Comparison of ENCODE assay signal across 7 cellular contexts in genomic region chr7:135170998-135171481, GRCh38. TPM values are rescaled to one million over a fixed set of nuclear protein-coding genes. Genes with fewer than 3 reads are reported as not detected.
A peak's percentile ranks its signal among the peaks of the same experiment; 100 is the strongest.
DNase-seq lines count a peak whose midpoint lies in the region; ATAC-seq, FAIRE-seq and TF ChIP-seq lines count a peak whose summit lies in the region.
"Not testable (repeated sequence)": the region's sequence is repeated elsewhere in the genome, so short reads cannot be mapped to it uniquely, and the experiment has no call there.

No MANE protein-coding gene starts in this region.

- ATAC-seq in GM18517 (IDR thresholded peaks at IDR 0.05; ENCODE audit: unreplicated experiment) = peak; percentile 39
- ATAC-seq in HG03457 (IDR thresholded peaks at IDR 0.05; ENCODE audit: unreplicated experiment) = peak; percentile 22
- ATAC-seq in pancreas = peak in 1 of 4 donors; percentile 2

- peaks cover 36% of the 10 kb centered on the region for H3K4me1 Mint-ChIP-seq in T-helper 2 cell treated with Interferon-gamma antibody and Interleukin-4, amounts not matched to agents 5 μg/mL and 100 μg/mL, for 36 hours (ENCODE audit: low read depth)

- peaks cover 42% of the 10 kb centered on the region for H3K36me3 ChIP-seq in HAP-1 (replicated peaks)
- peaks cover 23% of the 10 kb centered on the region for H3K36me3 ChIP-seq in iPS-15b (ENCODE audit: control insufficient read depth, insufficient read depth, low read length)
- peaks cover 0 to 15% (median 0%) of the 10 kb centered on the region in 3 donors for H3K36me3 ChIP-seq in pancreas

- H3K4me3 ChIP-seq in HAP-1 (peak overlapping the region; percentile 94), cardiac fibroblast (replicated peaks in 1 of 2; ENCODE audit: low read depth in 2 of 2, low read length in 2 of 2) (peak overlapping the region; percentile 76 to 82), iPS-15b (ENCODE audit: low read depth, low read length) (peak overlapping the region; percentile 91), pancreas (peak overlapping the region; percentile 79 to 97 (median 93))

- 21 to 23% methylated on average over 12 of the region's 12 CpGs for WGBS in pancreas, 2 donors

- intact Hi-C loops in pancreas (cut with DNase I) = not testable (repeated sequence)

- not testable (repeated sequence) for FAIRE-seq in pancreas (lab: Jason Lieb, UNC)

- not testable (repeated sequence) for H3K27me3 Mint-ChIP-seq in T-helper 2 cell treated with Interferon-gamma antibody and Interleukin-4, amounts not matched to agents 5 μg/mL and 100 μg/mL, for 36 hours (ENCODE audit: low read depth)

- H3K4me3 Mint-ChIP-seq in T-helper 2 cell treated with Interferon-gamma antibody and Interleukin-4, amounts not matched to agents 5 μg/mL and 100 μg/mL, for 36 hours = peak overlapping the region; percentile 85

- H3K9me3 ChIP-seq in HAP-1; iPS-15b (ENCODE audit: control insufficient read depth, insufficient read depth, low read length); pancreas: not testable (repeated sequence)

- H3K9ac ChIP-seq in iPS-15b (ENCODE audit: low read depth, low read length) = peak overlapping the region; percentile 24

- not testable (repeated sequence) for H3K27me3 ChIP-seq in HAP-1 (ENCODE audit: low read depth); iPS-15b (ENCODE audit: control insufficient read depth, insufficient read depth, low read length); pancreas

- H3K27ac Mint-ChIP-seq in T-helper 2 cell treated with Interferon-gamma antibody and Interleukin-4, amounts not matched to agents 5 μg/mL and 100 μg/mL, for 36 hours = peak overlapping the region; percentile 87

- not testable (repeated sequence) for DNase-seq in HAP-1 (ENCODE audit: low spot score in 2 of 2); T-helper 2 cell treated with Interferon-gamma antibody and Interleukin-4, amounts not matched to agents 5 μg/mL and 100 μg/mL, for 36 hours (ENCODE audit: low spot score); cardiac fibroblast (ENCODE audit: low read depth in 2 of 2)
- DNase-seq in pancreas = peak in 1 of 6 donors; percentile 13

- peaks cover 27% of the 10 kb centered on the region for H3K36me3 Mint-ChIP-seq in T-helper 2 cell treated with Interferon-gamma antibody and Interleukin-4, amounts not matched to agents 5 μg/mL and 100 μg/mL, for 36 hours (ENCODE audit: low read depth)

- in situ Hi-C loops in HAP-1 (cut with MboI; ENCODE audit: low sequenced_read_pairs) = loop anchor here (25.0 kb wide), 1 partner anchor 184 kb away; the partner anchor contains the start of gene AGBL3

- not testable (repeated sequence) for H3K4me1 ChIP-seq in HAP-1; iPS-15b (ENCODE audit: control insufficient read depth, insufficient read depth, low read length)
- H3K4me1 ChIP-seq in pancreas = peaks cover 5 to 18% (median 13%) of the 10 kb centered on the region in 3 donors

- H3K27ac ChIP-seq in pancreas = peak overlapping the region; percentile 95 to 99 (median 96)

- not testable (repeated sequence) for H3K9me3 Mint-ChIP-seq in T-helper 2 cell treated with Interferon-gamma antibody and Interleukin-4, amounts not matched to agents 5 μg/mL and 100 μg/mL, for 36 hours

- TF ChIP-seq CTCF in cardiac fibroblast (IDR thresholded peaks at IDR 0.05; ENCODE audit: low read depth, low read length); pancreas (IDR thresholded peaks at IDR 0.05): not testable (repeated sequence)

RNA-seq across cellular contexts. Expression of gene CYREN, which starts 0.5 kb away (rescaled TPM):
- 10 to 100 TPM; 13.9 to 29.0 (median 21.0) TPM for total RNA-seq in pancreas
- 10 to 100 TPM; 25.2 to 28.2 TPM for polyA plus RNA-seq in pancreas

RNA-seq across cellular contexts. Expression of gene TMEM140, which starts 23.2 kb away (rescaled TPM):
- total RNA-seq in pancreas = 10 to 100 TPM in 1 of 6 donors, 1 to 10 TPM in 5; 2.7 to 14.3 (median 4.3) TPM
- 1 to 10 TPM; 5.0 to 6.5 TPM for polyA plus RNA-seq in pancreas

RNA-seq across cellular contexts. Expression of gene WDR91, which starts 40.3 kb away (rescaled TPM):
- total RNA-seq in pancreas = 10 to 100 TPM; 17.8 to 28.9 (median 23.0) TPM
- 10 to 100 TPM; 43.0 to 47.9 TPM for polyA plus RNA-seq in pancreas
